34 cellular contexts compared by ENCODE assay signal in the genomic region with DNA sequence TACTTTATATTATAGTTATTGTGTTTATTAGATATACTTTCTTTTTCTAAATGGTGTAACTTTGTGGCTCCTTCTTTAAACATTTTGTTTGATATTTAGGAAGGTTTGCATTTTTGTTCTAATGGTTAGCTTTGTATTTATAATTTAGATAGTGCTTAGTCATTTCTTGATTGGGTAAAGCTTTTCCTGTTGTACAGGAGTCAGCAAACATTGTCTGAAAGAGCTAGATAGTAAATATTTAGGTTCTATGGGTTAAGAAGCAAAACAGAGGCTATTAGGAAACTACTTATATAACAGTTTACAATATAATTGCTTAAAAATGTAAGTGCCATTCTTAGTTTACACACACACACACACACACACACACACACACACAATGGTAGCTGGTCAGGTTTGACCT.
"Had no signal": no experiment of that assay in that cellular context is flagged by ENCODE, and none has a peak within 500 bp of the region (broad histone marks: within the 10 kb centered on the region; RNA-seq: fewer than 3 reads in every experiment).

No MANE protein-coding gene starts in this region.

- ATAC-seq: activated CD4-positive, CD25-positive, alpha-beta regulatory T cell treated with anti-CD3 and anti-CD28 coated beads, Interleukin-2, amount 50 U/mL, for 24 hours; activated CD8-positive, alpha-beta memory T cell treated with anti-CD3 and anti-CD28 coated beads, Interleukin-2, amount 10 ng/mL, durations not matched to agents 7 days and 5 days; activated CD8-positive, alpha-beta T cell treated with anti-CD3 and anti-CD28 coated beads, Interleukin-2, amount 10 ng/mL, durations not matched to agents 7 days and 5 days; activated T-cell treated with anti-CD3 and anti-CD28 coated beads, Interleukin-2, amount 50 U/mL, for 72 hours; effector memory CD8-positive, alpha-beta T cell; T-helper 17 cell had no signal

- H3K4me1 Mint-ChIP-seq: activated B cell treated with CpG ODN at 0.5 μM for 24 hours; activated CD8-positive, alpha-beta memory T cell treated with anti-CD3 and anti-CD28 coated beads, Interleukin-2, amount 10 ng/mL, durations not matched to agents 7 days and 5 days; activated naive CD4-positive, alpha-beta T cell treated with anti-CD3 and anti-CD28 coated beads, Interleukin-2, amount 10 ng/mL, durations not matched to agents 7 days and 5 days; T-helper 17 cell had no signal

- H3K27ac Mint-ChIP-seq: activated B cell treated with CpG ODN at 0.5 μM for 24 hours; activated CD8-positive, alpha-beta memory T cell treated with anti-CD3 and anti-CD28 coated beads, Interleukin-2, amount 10 ng/mL, durations not matched to agents 7 days and 5 days; activated CD8-positive, alpha-beta T cell treated with anti-CD3 and anti-CD28 coated beads, Interleukin-2, amount 10 ng/mL, durations not matched to agents 7 days and 5 days; activated naive CD4-positive, alpha-beta T cell treated with anti-CD3 and anti-CD28 coated beads, Interleukin-2, amount 10 ng/mL, durations not matched to agents 7 days and 5 days; activated naive CD8-positive, alpha-beta T cell; effector memory CD8-positive, alpha-beta T cell; T-helper 17 cell; T-helper 2 cell treated with Interferon-gamma antibody and Interleukin-4, amounts not matched to agents 5 μg/mL and 100 μg/mL, for 36 hours had no signal

- FAIRE-seq: astrocyte, colon, frontal cortex had no signal

- H3K4me1 ChIP-seq: esophagus squamous epithelium had no signal

- H3K27me3 ChIP-seq: brain microvascular endothelial cell, esophagus squamous epithelium had no signal

- H3K36me3 ChIP-seq: brain microvascular endothelial cell, esophagus squamous epithelium, WERI-Rb-1 had no signal

- H3K27me3 Mint-ChIP-seq: activated B cell treated with CpG ODN at 0.5 μM for 24 hours; activated CD8-positive, alpha-beta memory T cell treated with anti-CD3 and anti-CD28 coated beads, Interleukin-2, amount 10 ng/mL, durations not matched to agents 7 days and 5 days; activated naive CD4-positive, alpha-beta T cell treated with anti-CD3 and anti-CD28 coated beads, Interleukin-2, amount 10 ng/mL, durations not matched to agents 7 days and 5 days; effector memory CD8-positive, alpha-beta T cell; T-helper 17 cell had no signal

- H3K36me3 Mint-ChIP-seq: activated naive CD4-positive, alpha-beta T cell treated with anti-CD3 and anti-CD28 coated beads, Interleukin-2, amount 10 ng/mL, durations not matched to agents 7 days and 5 days had no signal

- H3K27ac ChIP-seq: brain microvascular endothelial cell, epithelial cell of prostate, esophagus squamous epithelium, WERI-Rb-1 had no signal

- H3K4me3 ChIP-seq: esophagus squamous epithelium had no signal

- H3K4me3 Mint-ChIP-seq: activated B cell treated with CpG ODN at 0.5 μM for 24 hours; activated CD8-positive, alpha-beta memory T cell treated with anti-CD3 and anti-CD28 coated beads, Interleukin-2, amount 10 ng/mL, durations not matched to agents 7 days and 5 days; activated CD8-positive, alpha-beta T cell treated with anti-CD3 and anti-CD28 coated beads, Interleukin-2, amount 10 ng/mL, durations not matched to agents 7 days and 5 days; activated naive CD4-positive, alpha-beta T cell treated with anti-CD3 and anti-CD28 coated beads, Interleukin-2, amount 10 ng/mL, durations not matched to agents 7 days and 5 days; activated naive CD8-positive, alpha-beta T cell; activated T-cell treated with anti-CD3 and anti-CD28 coated beads, Interleukin-2, amount 50 U/mL, for 72 hours; effector memory CD8-positive, alpha-beta T cell; T-helper 17 cell; T-helper 2 cell treated with Interferon-gamma antibody and Interleukin-4, amounts not matched to agents 5 μg/mL and 100 μg/mL, for 36 hours had no signal

- DNase-seq: activated B cell treated with CpG ODN at 0.5 μM for 24 hours; activated CD4-positive, alpha-beta T cell treated with anti-CD3 and anti-CD28 coated beads for 48 hours; activated CD4-positive, alpha-beta T cell treated with anti-CD3 and anti-CD28 coated beads, Interleukin-2, amount 50 U/mL, for 1 hour; activated CD4-positive, alpha-beta T cell treated with anti-CD3 and anti-CD28 coated beads, Interleukin-2, amount 50 U/mL, for 48 hours; activated CD8-positive, alpha-beta memory T cell treated with anti-CD3 and anti-CD28 coated beads, Interleukin-2, amount 10 ng/mL, durations not matched to agents 7 days and 5 days; activated CD8-positive, alpha-beta memory T cell treated with anti-CD3 and anti-CD28 coated beads, Interleukin-2, amount 50 U/mL, for 4 hours; activated CD8-positive, alpha-beta T cell treated with anti-CD3 and anti-CD28 coated beads, Interleukin-2, amount 10 ng/mL, durations not matched to agents 7 days and 5 days; activated gamma-delta T cell; activated naive CD4-positive, alpha-beta T cell; activated naive CD4-positive, alpha-beta T cell treated with anti-CD3 and anti-CD28 coated beads, Interleukin-2, amount 10 ng/mL, durations not matched to agents 7 days and 5 days; activated T-cell treated with anti-CD3 and anti-CD28 coated beads, Interleukin-2, amount 50 U/mL, for 1 hour; activated T-cell treated with anti-CD3 and anti-CD28 coated beads, Interleukin-2, amount 50 U/mL, for 72 hours; amniotic stem cell; anterior cingulate cortex; brain microvascular endothelial cell; caudate nucleus; cortex of kidney; dermis blood vessel endothelial cell; effector CD4-positive, alpha-beta T cell; effector memory CD8-positive, alpha-beta T cell; esophagus squamous epithelium; foreskin fibroblast; head of caudate nucleus; T-helper 1 cell; T-helper 17 cell; T1000; WERI-Rb-1 had no signal
